ENCODE assay signal across 8 cellular contexts in the genomic region with DNA sequence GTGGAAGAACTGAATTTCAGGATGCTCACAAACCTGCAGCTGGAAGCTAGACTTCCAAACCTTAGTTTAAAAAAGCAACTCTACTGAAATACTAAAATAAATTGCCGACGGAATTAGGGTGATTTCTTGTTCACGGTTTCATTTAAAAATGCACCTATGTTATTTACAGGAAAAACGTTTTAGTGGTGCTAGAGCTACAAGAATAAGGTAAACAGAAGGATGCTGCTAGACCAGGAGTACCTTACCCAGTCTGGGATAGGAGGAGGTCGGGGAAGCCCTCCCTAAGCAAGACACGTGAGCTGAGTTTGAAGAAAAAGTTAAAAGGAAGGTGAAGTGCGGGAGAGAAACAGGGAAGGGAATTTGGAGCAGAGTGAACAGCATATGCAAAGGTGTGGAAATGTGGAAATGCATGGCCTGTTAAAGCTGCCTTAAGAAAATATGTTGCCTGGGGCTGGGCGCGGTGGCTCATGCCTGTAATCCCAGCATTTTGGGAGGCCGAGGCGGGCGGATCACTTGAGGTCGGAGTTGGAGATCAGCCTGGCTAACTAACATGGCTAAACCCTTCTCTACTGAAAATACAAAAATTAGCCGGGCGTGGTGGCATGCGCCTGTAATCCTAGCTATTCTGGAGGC. TPM values are rescaled to one million over a fixed set of nuclear protein-coding genes. Genes with fewer than 3 reads are reported as not detected.
DNase-seq lines count a peak whose midpoint lies in the region; ATAC-seq, FAIRE-seq and TF ChIP-seq lines count a peak whose summit lies in the region.

No MANE protein-coding gene starts in this region.

- no peak for TF ChIP-seq RAD21 in A549 (conservative IDR thresholded peaks at IDR 0.05 in 1 of 2, IDR thresholded peaks at IDR 0.05 in 1 of 2)

- TF ChIP-seq CTCF in A549 (IDR thresholded peaks at IDR 0.05) (no peak), coronary artery (IDR thresholded peaks at IDR 0.05) (no peak)

- H3K9me3 ChIP-seq in A549: no peaks in the 10 kb centered on the region

- peaks cover 40 to 47% (median 46%) of the 10 kb centered on the region in 3 donors for H3K4me1 Mint-ChIP-seq in IgD-negative memory B cell
- peaks cover 59 to 75% (median 70%) of the 10 kb centered on the region in 3 donors for H3K4me1 Mint-ChIP-seq in naive B cell

- no peak for FAIRE-seq in A549 (lab: Jason Lieb, UNC)

- no peak for TF ChIP-seq POLR2A in A549 (IDR thresholded peaks at IDR 0.05; ENCODE audit: low read length)

- DNase-seq in A549 (ENCODE audit: low read depth in 1 of 2, low spot score in 1 of 2): no peak
- no peak for DNase-seq in coronary artery (ENCODE audit: low spot score)
- no peak for DNase-seq in naive B cell
- no peak for DNase-seq in NCI-H146 (lab: John Stamatoyannopoulos, UW)
- DNase-seq in hippocampal formation (lab: John Stamatoyannopoulos, UW): no peak

- H3K27ac ChIP-seq in A549: peak overlapping the region; percentile 97 to 99
- peak overlapping the region; percentile 100 for H3K27ac ChIP-seq in coronary artery

- peaks cover 59% of the 10 kb centered on the region for H3K4me1 ChIP-seq in A549

- peak overlapping the region in 2 of 3 donors; percentile 92 to 97 for H3K27ac Mint-ChIP-seq in IgD-negative memory B cell
- H3K27ac Mint-ChIP-seq in naive B cell: peak overlapping the region in 5 of 6 donors; percentile 64 to 98 (median 95)

- TF ChIP-seq EP300 in A549 (IDR thresholded peaks at IDR 0.05): no peak

- no peak for ATAC-seq in A549
- no peak for ATAC-seq in naive B cell (ENCODE audit: low read depth in 2 of 2)
- ATAC-seq in HG03108 (IDR thresholded peaks at IDR 0.05; ENCODE audit: unreplicated experiment): no peak
- ATAC-seq in HG02852 (IDR thresholded peaks at IDR 0.05; ENCODE audit: unreplicated experiment): no peak

- H3K36me3 Mint-ChIP-seq in IgD-negative memory B cell (peaks cover 1% of the 10 kb centered on the region), naive B cell (peaks cover 9 to 18% of the 10 kb centered on the region in 2 donors)

- H3K27me3 Mint-ChIP-seq in IgD-negative memory B cell (peaks cover 1% of the 10 kb centered on the region), naive B cell (no peaks in the 10 kb centered on the region)

- H3K4me3 ChIP-seq in A549: peak overlapping the region; percentile 96
- peak overlapping the region; percentile 98 for H3K4me3 ChIP-seq in coronary artery

- peak overlapping the region; percentile 83 for H3K4me2 ChIP-seq in A549

- CTCF ChIA-PET in A549 (lab: Yijun Ruan, JAX): interaction anchor here (0.6 to 12.9 kb wide), 12 partner anchors 9 to 140 kb away, joined by 3 to 92 read pairs (median 4); partner anchors contain the start of gene BEST1

- WGBS in A549 (ENCODE audit: missing lambda C conversion rate): 85% methylated on average over 16 of the region's 16 CpGs

- POLR2A ChIA-PET in A549 (lab: Yijun Ruan, JAX): interaction anchor here (0.8 to 8.1 kb wide), 11 partner anchors 10 to 154 kb away, joined by 3 to 75 read pairs (median 12); partner anchors contain the start of gene BEST1

- peak overlapping the region; percentile 81 to 98 (median 96) for H3K4me3 Mint-ChIP-seq in IgD-negative memory B cell
- H3K4me3 Mint-ChIP-seq in naive B cell: peak overlapping the region; percentile 62 to 98 (median 91)

- H3K9me3 Mint-ChIP-seq in IgD-negative memory B cell (no peaks in the 10 kb centered on the region), naive B cell (peaks cover 0 to 1% (median 0%) of the 10 kb centered on the region in 7 donors)

TF ChIP-seq in A549, 52 proteins besides CTCF, POLR2A, EP300 and RAD21:
- TF ChIP-seq E2F6 (IDR thresholded peaks at IDR 0.05; ENCODE audit: borderline replicate concordance, low read depth) (no peak), MAFK (IDR thresholded peaks at IDR 0.05; ENCODE audit: partially characterized antibody) (no peak), HOXA7 (CRISPR knock-in tag; IDR thresholded peaks at IDR 0.05) (no peak), SREBF2 (IDR thresholded peaks at IDR 0.05) (no peak), CEBPB (IDR thresholded peaks at IDR 0.05) (no peak)

RNA-seq across cellular contexts. Expression of gene FTH1, which starts 1.4 kb away (rescaled TPM):
- polyA plus RNA-seq in A549 (2011; rRNA removed) (2,791 and 4,959 TPM in 2 replicates), A549 (2017; fragmentation: RNase III; extraction: RNeasy Plus Mini Kit Qiagen cat#74134 plus additional on column Dnase treatment) (12,354 to 13,747 TPM (median 12,799 TPM) in 3 replicates), IgD-negative memory B cell (4,223 TPM), naive B cell (ENCODE audit: low read depth in 6 of 6) (1,000 to 10,000 TPM; 4,039 to 5,068 (median 4,261) TPM)
- polyA plus RNA-seq in A549 (2012; cell fraction: cytosol; rRNA removed): 6,916 and 9,060 TPM in 2 replicates
- 2,875 and 3,583 TPM in 2 replicates for polyA plus RNA-seq in A549 (2012; cell fraction: nucleus; rRNA removed)
- polyA minus RNA-seq in A549 (2011; rRNA and poly(A)+ RNA removed): 2,337 and 2,680 TPM in 2 replicates

RNA-seq across cellular contexts. Expression of gene BEST1, which starts 18.7 kb away (rescaled TPM):
- 1.2 and 1.5 TPM in 2 replicates for polyA plus RNA-seq in A549 (2011; rRNA removed)
- polyA plus RNA-seq in A549 (2012; cell fraction: cytosol; rRNA removed): 0.23 and 0.29 TPM in 2 replicates
- polyA plus RNA-seq in A549 (2012; cell fraction: nucleus; rRNA removed): 0.22 and 0.32 TPM in 2 replicates
- 0.98 to 2.1 TPM (median 1.9 TPM) in 3 replicates for polyA plus RNA-seq in A549 (2017; fragmentation: RNase III; extraction: RNeasy Plus Mini Kit Qiagen cat#74134 plus additional on column Dnase treatment)
- polyA minus RNA-seq in A549 (2011; rRNA and poly(A)+ RNA removed): 2.0 and 2.2 TPM in 2 replicates
- polyA plus RNA-seq in IgD-negative memory B cell: 1.2 TPM
- 1 to 10 TPM; 1.4 to 3.3 (median 2.6) TPM for polyA plus RNA-seq in naive B cell (ENCODE audit: low read depth in 6 of 6)

RNA-seq across cellular contexts. Expression of gene RAB3IL1, which starts 51.5 kb away (rescaled TPM):
- polyA plus RNA-seq in A549 (2011; rRNA removed): 3.8 and 5.8 TPM in 2 replicates
- 8.7 and 11.4 TPM in 2 replicates for polyA plus RNA-seq in A549 (2012; cell fraction: cytosol; rRNA removed)
- polyA plus RNA-seq in A549 (2012; cell fraction: nucleus; rRNA removed): 10.1 and 10.9 TPM in 2 replicates
- 5.0 to 6.6 TPM (median 6.2 TPM) in 3 replicates for polyA plus RNA-seq in A549 (2017; fragmentation: RNase III; extraction: RNeasy Plus Mini Kit Qiagen cat#74134 plus additional on column Dnase treatment)
- 2.6 and 4.4 TPM in 2 replicates for polyA minus RNA-seq in A549 (2011; rRNA and poly(A)+ RNA removed)
- not detected for polyA plus RNA-seq in IgD-negative memory B cell
- not detected for polyA plus RNA-seq in naive B cell (ENCODE audit: low read depth in 6 of 6)
